ENCODE assay signal across 8 cellular contexts in the genomic region with DNA sequence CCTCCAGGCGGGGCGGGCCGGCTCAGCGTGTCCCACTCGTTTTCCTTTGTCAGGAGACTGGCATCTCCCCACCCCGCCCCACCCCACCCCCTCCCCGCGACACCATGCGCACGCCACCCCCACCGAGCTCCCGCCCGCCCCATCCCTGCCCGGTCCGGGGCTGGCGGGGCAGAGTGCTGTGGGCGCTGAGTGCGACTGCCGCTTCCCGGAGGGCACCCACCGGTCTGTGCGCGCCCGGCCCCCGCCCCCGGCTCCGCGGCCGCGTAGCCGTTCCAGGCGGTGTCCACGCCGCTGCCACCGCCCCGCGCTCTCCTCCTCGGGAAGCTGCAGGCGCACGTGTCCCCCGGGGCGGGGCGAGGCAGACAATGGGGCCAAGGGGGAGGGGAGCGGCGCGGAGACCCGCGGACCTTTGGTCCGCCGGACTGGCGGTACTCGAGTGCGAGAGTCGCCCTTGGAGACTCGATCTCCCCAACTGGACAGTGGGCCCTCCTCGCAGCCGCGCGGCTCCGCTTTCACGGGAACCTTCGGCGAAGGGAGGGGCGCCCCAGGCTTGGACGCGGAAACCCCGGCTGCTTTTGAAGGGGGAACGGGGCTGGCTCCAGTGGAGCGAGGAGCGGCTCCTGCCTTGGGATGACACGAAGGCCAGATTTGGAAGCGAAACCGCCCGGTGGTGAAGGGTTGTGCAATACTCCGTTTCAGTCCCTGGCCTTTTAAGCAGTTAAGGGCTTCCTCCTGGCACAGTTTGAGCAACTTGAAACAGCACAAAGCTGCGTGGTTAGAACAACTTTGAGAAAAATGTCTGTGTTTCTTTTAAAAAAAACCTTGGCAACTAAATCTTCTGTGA. TPM values are rescaled to one million over a fixed set of nuclear protein-coding genes. Genes with fewer than 3 reads are reported as not detected.
DNase-seq lines count a peak whose midpoint lies in the region.

No MANE protein-coding gene starts in this region.

- peak overlapping the region; percentile 82 to 89 (median 84) for H3K9ac ChIP-seq in subcutaneous abdominal adipose tissue (ENCODE audit: low read length in 5 of 5)

- DNase-seq in EL (peak; percentile 94), GOT3 (lab: John Stamatoyannopoulos, UW) (peak; percentile 88), Kasumi-1 (lab: John Stamatoyannopoulos, UW) (peak; percentile 85 to 94), RPMI7951 (ENCODE audit: low read depth) (peak; percentile 95), activated gamma-delta T cell treated with Interleukin-2 at 50 U/mL for 16 hours (peak; percentile 43), foreskin melanocyte (peak; percentile 87)

- peak overlapping the region; percentile 89 for H2AFZ ChIP-seq in neuron (ENCODE audit: low read depth, low read length)

- peak overlapping the region; percentile 95 for H3K27ac ChIP-seq in subcutaneous abdominal adipose tissue (ENCODE audit: low read depth, low read length)

- H3K4me3 ChIP-seq in neuron (ENCODE audit: low read length) (peak overlapping the region; percentile 51), subcutaneous abdominal adipose tissue (ENCODE audit: low read depth in 1 of 5, low read length in 5 of 5) (peak overlapping the region; percentile 60 to 85 (median 80))

- H3K4me1 ChIP-seq in neuron (ENCODE audit: insufficient read depth, low read length) = peaks cover 22% of the 10 kb centered on the region
- H3K4me1 ChIP-seq in subcutaneous abdominal adipose tissue (ENCODE audit: control insufficient read depth in 5 of 5, insufficient read depth in 5 of 5, low read length in 5 of 5) = peaks cover 2 to 31% (median 29%) of the 10 kb centered on the region in 5 donors

- no peaks in the 10 kb centered on the region for H3K27me3 ChIP-seq in neuron (ENCODE audit: insufficient read depth, low read length)
- H3K27me3 ChIP-seq in subcutaneous abdominal adipose tissue (ENCODE audit: control insufficient read depth in 5 of 5, insufficient read depth in 4 of 5, low read length in 5 of 5) = no peaks in the 10 kb centered on the region

- no peaks in the 10 kb centered on the region for H3K9me3 ChIP-seq in neuron (ENCODE audit: low read length)
- H3K9me3 ChIP-seq in subcutaneous abdominal adipose tissue (ENCODE audit: control insufficient read depth in 5 of 5, low read length in 5 of 5) = no peaks in the 10 kb centered on the region

- H3K36me3 ChIP-seq in neuron (ENCODE audit: insufficient read depth, low read length) (peaks cover 25% of the 10 kb centered on the region), subcutaneous abdominal adipose tissue (ENCODE audit: control insufficient read depth in 5 of 5, insufficient read depth in 5 of 5, low read length in 5 of 5) (peaks cover 6 to 13% (median 9%) of the 10 kb centered on the region in 5 donors)

RNA-seq across cellular contexts. Expression of a gene that starts 1.1 kb away (rescaled TPM):
- 74.5 and 80.5 TPM in 2 replicates for total RNA-seq in RPMI7951 (2014; rRNA removed; shearing (Covaris generic))

RNA-seq across cellular contexts. Expression of a gene that starts 50.1 kb away (rescaled TPM):
- 133 and 182 TPM in 2 replicates for total RNA-seq in RPMI7951 (2014; rRNA removed; shearing (Covaris generic))

Comparison
In these comparisons a context has a peak if more than half of its experiments do, and no peak if none do; other contexts are left out.
1. Peak in every context shown above with its lines: DNase-seq, H3K4me3 ChIP-seq and H3K27ac ChIP-seq.
2. DNase-seq: peak in every context shown above with its lines; median percentile 95 in RPMI7951; 94 in EL; 90 in Kasumi-1; 88 in GOT3; 87 in foreskin melanocyte; 43 in activated gamma-delta T cell treated with Interleukin-2 at 50 U/mL for 16 hours.